In genomic region chr6:150301871-150302800, GRCh38 we compare ENCODE assay signal across 8 cellular contexts.
DNase-seq lines count a peak whose midpoint lies in the region; ATAC-seq and TF ChIP-seq lines count a peak whose summit lies in the region.

No MANE protein-coding gene starts in this region.

- no peak overlapping the region for H3K27ac Mint-ChIP-seq in HFFc6

- peaks cover 12% of the 10 kb centered on the region for H3K36me3 Mint-ChIP-seq in HFFc6 (ENCODE audit: low read depth)

- in situ Hi-C loops in GM13976 (cut with MboI; ENCODE audit: low sequenced_read_pairs, unreplicated experiment) = no loop called here

- peak; percentile 76 for ATAC-seq in lung (ENCODE audit: insufficient read depth, low FRiP score)

- TF ChIP-seq CTCF in GM13976 (IDR thresholded peaks at IDR 0.05; ENCODE audit: borderline replicate concordance, control extremely low read depth, extremely low read depth, insufficient read depth, missing control alignments) = no peak
- TF ChIP-seq CTCF in HFFc6 (IDR thresholded peaks at IDR 0.05) = no peak
- no peak for TF ChIP-seq CTCF in lung (IDR thresholded peaks at IDR 0.05; ENCODE audit: control extremely low read depth, extremely low read depth)

- H3K4me3 Mint-ChIP-seq in HFFc6 = no peak overlapping the region

- H3K9me3 Mint-ChIP-seq in HFFc6 = peaks cover 11% of the 10 kb centered on the region

- no peaks in the 10 kb centered on the region for H3K27me3 ChIP-seq in lung (ENCODE audit: control insufficient read depth, insufficient read depth)

- H3K4me1 ChIP-seq in lung (ENCODE audit: control insufficient read depth in 2 of 2, insufficient read depth in 2 of 2, low read length in 2 of 2) = no peaks in the 10 kb centered on the region

- no peaks in the 10 kb centered on the region; the same call in none of the 2 replicates for H3K27me3 Mint-ChIP-seq in HFFc6 (ENCODE audit: insufficient read depth)

- peaks cover 21% of the 10 kb centered on the region for H3K4me1 Mint-ChIP-seq in HFFc6 (ENCODE audit: low read depth)

- H3K9me3 ChIP-seq in lung (ENCODE audit: control insufficient read depth in 2 of 2, insufficient read depth in 1 of 2, low read length in 1 of 2) = peaks cover 0 to 7% of the 10 kb centered on the region in 2 donors

- WGBS in lung, 2 donors = 88 to 92% methylated on average over 6 of the region's 6 CpGs

- no peaks in the 10 kb centered on the region for H3K36me3 ChIP-seq in lung (ENCODE audit: control insufficient read depth in 2 of 2, insufficient read depth in 2 of 2, low read length in 2 of 2)

- DNase-seq in GM13976 (ENCODE audit: low spot score) (peak; percentile 51), HFFc6 (peak; percentile 62), RKO (ENCODE audit: low spot score) (peak; percentile 86), lung (ENCODE audit: low spot score) (no peak), UCSD-AML1 (lab: John Stamatoyannopoulos, UW; ENCODE audit: unreplicated experiment) (no peak), NCI-H2081 treated with DMSO at 0.1 percent for 48 hours (lab: John Stamatoyannopoulos, UW) (no peak), SKM-1 (lab: John Stamatoyannopoulos, UW; ENCODE audit: unreplicated experiment) (no peak), NCI-H146 (lab: John Stamatoyannopoulos, UW) (no peak)

- H3K4me3 ChIP-seq in lung = no peak overlapping the region

- H3K27ac ChIP-seq in lung (ENCODE audit: low read depth in 1 of 2, low read length in 1 of 2) = no peak overlapping the region

Comparison
In these comparisons a context has a peak if more than half of its experiments do, and no peak if none do; other contexts are left out.
1. DNase-seq: peak in GM13976 (single experiment), HFFc6 (single experiment) and RKO (single experiment); none in lung (single experiment), UCSD-AML1 (single experiment), NCI-H2081 treated with DMSO at 0.1 percent for 48 hours (single experiment), SKM-1 (single experiment) and NCI-H146 (single experiment).